ENCODE assay signal across 12 cellular contexts in the genomic region with DNA sequence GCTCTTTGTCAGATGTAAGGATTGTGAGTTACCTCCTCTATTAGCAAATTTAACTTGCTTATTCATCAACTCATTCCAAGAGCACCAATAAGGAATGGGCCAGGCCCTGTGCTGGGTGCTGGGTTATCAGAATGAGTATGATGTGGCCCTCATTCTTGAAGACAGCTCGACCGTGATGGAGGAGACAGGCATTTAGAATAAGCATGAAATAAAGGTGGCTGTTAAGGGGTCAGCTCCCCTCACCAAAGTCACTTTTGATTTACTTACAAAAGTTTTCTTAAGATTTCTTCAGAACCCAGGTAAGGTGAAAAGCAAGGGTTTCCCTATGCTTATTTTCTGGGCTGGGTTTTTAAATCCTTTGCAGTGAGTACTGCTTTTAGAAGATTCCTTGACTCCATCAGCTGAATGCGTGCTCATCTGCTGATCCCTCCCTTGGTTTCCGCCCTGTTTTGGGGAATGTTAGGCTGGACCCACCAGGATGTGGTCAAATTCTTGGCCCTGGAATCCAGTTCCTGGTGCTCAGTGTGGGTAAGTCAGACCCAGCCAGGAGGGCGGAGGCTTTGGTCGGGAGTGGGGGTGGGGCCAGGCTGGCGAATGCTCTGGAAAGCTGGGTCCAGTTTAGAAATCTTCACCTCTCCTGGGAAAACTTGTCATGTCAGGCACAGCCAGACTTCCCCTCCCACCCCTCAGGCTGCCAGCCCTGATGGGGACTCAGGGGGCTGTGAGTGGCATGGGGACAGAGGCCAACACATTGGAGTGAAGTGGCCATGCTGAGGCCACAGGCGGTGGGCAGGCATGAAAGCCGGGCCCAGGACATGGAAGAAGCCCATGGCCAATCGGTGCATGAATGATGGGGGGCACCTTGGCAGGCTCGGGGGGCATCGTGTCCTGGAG. TPM values are rescaled to one million over a fixed set of nuclear protein-coding genes. Genes with fewer than 3 reads are reported as not detected.
DNase-seq lines count a peak whose midpoint lies in the region; ATAC-seq and TF ChIP-seq lines count a peak whose summit lies in the region.
"Had no signal": no experiment of that assay in that cellular context is flagged by ENCODE, and none has a peak within 500 bp of the region (broad histone marks: within the 10 kb centered on the region; RNA-seq: fewer than 3 reads in every experiment).

No MANE protein-coding gene starts in this region.

- no peak overlapping the region for H3K27ac Mint-ChIP-seq in immature natural killer cell
- H3K27ac Mint-ChIP-seq: stimulated activated naive CD8-positive, alpha-beta T cell treated with anti-CD3 and anti-CD28 coated beads, Interleukin-15, amount 100 ng/mL, for 72 hours had no signal

- H4K20me1 ChIP-seq in HCT116 (ENCODE audit: insufficient read depth) (no peaks in the 10 kb centered on the region), smooth muscle cell (ENCODE audit: low read depth) (no peaks in the 10 kb centered on the region)

- H3K27ac ChIP-seq in HCT116 (ENCODE audit: low read depth, low read length) (peak overlapping the region; percentile 41; the same call in 1 of the 2 replicates), smooth muscle cell (ENCODE audit: low read depth) (peak overlapping the region; percentile 66)
- H3K27ac ChIP-seq: colonic mucosa had no signal

- H2AFZ ChIP-seq in HCT116 (ENCODE audit: low read depth, low read length, poor library complexity, severe bottlenecking) (peak overlapping the region; percentile 63), smooth muscle cell (ENCODE audit: low read depth) (no peak overlapping the region)

- H3K4me3 Mint-ChIP-seq in immature natural killer cell: no peak overlapping the region
- H3K4me3 Mint-ChIP-seq: stimulated activated naive CD8-positive, alpha-beta T cell treated with anti-CD3 and anti-CD28 coated beads, Interleukin-15, amount 100 ng/mL, for 72 hours had no signal

- POLR2A ChIA-PET in HCT116 (lab: Charles Lee): interaction anchor here (1.4 kb wide), 1 partner anchor 17 kb away, joined by 6 read pairs; no protein-coding TSS in a partner anchor

- H3K4me1 ChIP-seq in HCT116 (ENCODE audit: control insufficient read depth in 1 of 2, insufficient read depth in 2 of 2, low read length in 2 of 2) (peaks cover 16 to 35% of the 10 kb centered on the region in 2 experiments), smooth muscle cell (ENCODE audit: low read depth) (peaks cover 8% of the 10 kb centered on the region)
- H3K4me1 ChIP-seq: colonic mucosa had no signal

- no peaks in the 10 kb centered on the region for H3F3A ChIP-seq in smooth muscle cell (ENCODE audit: low read depth)

- no peaks in the 10 kb centered on the region for H3K36me3 ChIP-seq in HCT116 (ENCODE audit: control insufficient read depth in 1 of 2, insufficient read depth in 2 of 2, low read length in 2 of 2)
- no peaks in the 10 kb centered on the region for H3K36me3 ChIP-seq in smooth muscle cell (ENCODE audit: low read depth)
- H3K36me3 ChIP-seq: colonic mucosa had no signal

- peaks cover 0 to 4% (median 0%) of the 10 kb centered on the region in 6 donors for H3K9me3 Mint-ChIP-seq in immature natural killer cell

- H3K79me2 ChIP-seq in HCT116 (ENCODE audit: insufficient read depth, low read length): no peaks in the 10 kb centered on the region
- no peaks in the 10 kb centered on the region for H3K79me2 ChIP-seq in smooth muscle cell (ENCODE audit: low read depth)

- RAD21 ChIA-PET in HCT116 (lab: Charles Lee; ENCODE audit: low non-redundant PET in 1 of 2, low total read pairs in 2 of 2, uncharacterized antibody in 2 of 2, unreplicated experiment in 2 of 2): no interaction called here

- H3K27me3 Mint-ChIP-seq in immature natural killer cell (ENCODE audit: low read depth in 3 of 3): peaks cover 2 to 9% (median 5%) of the 10 kb centered on the region in 3 donors

- no peak for TF ChIP-seq CTCF in HCT116 (IDR thresholded peaks at IDR 0.05 in 2 of 3, conservative IDR thresholded peaks at IDR 0.05 in 1 of 3; ENCODE audit: borderline replicate concordance in 1 of 3, insufficient read depth in 1 of 3, low read depth in 2 of 3, low read length in 2 of 3)
- no peak for TF ChIP-seq CTCF in WI38 (IDR thresholded peaks at IDR 0.05; ENCODE audit: low read depth, low read length)
- TF ChIP-seq CTCF in foreskin fibroblast (IDR thresholded peaks at IDR 0.05; ENCODE audit: low read depth, low read length): no peak
- TF ChIP-seq CTCF in smooth muscle cell (IDR thresholded peaks at IDR 0.05; ENCODE audit: borderline replicate concordance, insufficient read depth, poor library complexity, severe bottlenecking): no peak

- 74% methylated on average over 9 of the region's 12 CpGs for WGBS in smooth muscle cell (ENCODE audit: low lambda C conversion rate)

- H3K9ac ChIP-seq in HCT116 (ENCODE audit: low read length): peak overlapping the region; percentile 32
- no peak overlapping the region for H3K9ac ChIP-seq in smooth muscle cell (ENCODE audit: low read depth)

- H3K4me2 ChIP-seq in HCT116 (ENCODE audit: low read length) (peak overlapping the region; percentile 64), smooth muscle cell (peak overlapping the region; percentile 40)

- BruUV-seq in HCT116 (replicated peaks; lab: Mats Ljungman, UMichigan): no TSS peak

- peaks cover 0 to 9% of the 10 kb centered on the region in 2 donors for H3K4me1 Mint-ChIP-seq in immature natural killer cell

- DNase-seq in HCT116 (ENCODE audit: low read depth, low spot score) (peak; percentile 54), foreskin fibroblast (peak; percentile 90 to 94), smooth muscle cell (lab: John Stamatoyannopoulos, UW; ENCODE audit: unreplicated experiment) (no peak), SKM-1 (lab: John Stamatoyannopoulos, UW; ENCODE audit: unreplicated experiment) (no peak), activated gamma-delta T cell treated with Interleukin-2 at 50 U/mL for 16 hours (no peak), immature natural killer cell (no peak)
- DNase-seq: colonic mucosa; NCI-H1417 treated with DMSO at 0.1 percent for 48 hours; stimulated activated naive CD8-positive, alpha-beta T cell treated with anti-CD3 and anti-CD28 coated beads, Interleukin-15, amount 100 ng/mL, for 72 hours had no signal

- no peaks in the 10 kb centered on the region for H3K9me2 ChIP-seq in HCT116 (ENCODE audit: insufficient read depth)

- H3K4me3 ChIP-seq in HCT116 (replicated peaks in 1 of 2; ENCODE audit: low read depth in 1 of 2, low read length in 2 of 2) (no peak overlapping the region; a peak in 2 of 4 replicates), WI38 (ENCODE audit: low read depth, low read length) (0 out of 2 replicates have a peak overlapping the region, but pooled peaks have one; percentile 7), foreskin fibroblast (ENCODE audit: low read depth in 1 of 2, low read length in 2 of 2) (no peak overlapping the region), smooth muscle cell (no peak overlapping the region)
- H3K4me3 ChIP-seq: colonic mucosa had no signal

- intact Hi-C loops in HCT116 (cut with micrococcal nuclease): no loop called here

- H3K27me3 ChIP-seq in HCT116 (ENCODE audit: insufficient read depth, low read length) (no peaks in the 10 kb centered on the region), smooth muscle cell (ENCODE audit: low read depth) (no peaks in the 10 kb centered on the region)
- H3K27me3 ChIP-seq: colonic mucosa had no signal

- H3K36me3 Mint-ChIP-seq in immature natural killer cell: no peaks in the 10 kb centered on the region

- ATAC-seq in HCT116 (peak; percentile 71), GM21423 (IDR thresholded peaks at IDR 0.05; ENCODE audit: unreplicated experiment) (no peak)
- ATAC-seq: stimulated activated naive CD8-positive, alpha-beta T cell treated with anti-CD3 and anti-CD28 coated beads, Interleukin-15, amount 100 ng/mL, for 72 hours had no signal

- CTCF ChIA-PET in HCT116 (lab: Charles Lee): no interaction called here

- TF ChIP-seq RAD21 in HCT116 (IDR thresholded peaks at IDR 0.05; ENCODE audit: low read depth): no peak

- TF ChIP-seq POLR2A in HCT116 (IDR thresholded peaks at IDR 0.05; ENCODE audit: borderline replicate concordance, extremely low read depth, insufficient read depth, insufficient read length): no peak

- H3K9me3 ChIP-seq in HCT116 (ENCODE audit: control insufficient read depth in 1 of 2, insufficient read depth in 1 of 2, low read depth in 1 of 2, low read length in 2 of 2) (no peaks in the 10 kb centered on the region; a peak in 1 of 4 replicates), smooth muscle cell (replicated peaks; ENCODE audit: low read depth) (no peaks in the 10 kb centered on the region)
- H3K9me3 ChIP-seq: colonic mucosa had no signal

TF ChIP-seq in HCT116, 20 proteins besides CTCF, POLR2A, EP300 and RAD21:
- TF ChIP-seq YY1 (IDR thresholded peaks at IDR 0.05; ENCODE audit: extremely low read depth, insufficient replicate concordance, low read depth, low read length): no peak
- TF ChIP-seq CBX3 (IDR thresholded peaks at IDR 0.05; ENCODE audit: low read depth): peak; percentile 59
- no peak for TF ChIP-seq CEBPB (IDR thresholded peaks at IDR 0.05; ENCODE audit: low read depth)
- TF ChIP-seq, protein P1, sequence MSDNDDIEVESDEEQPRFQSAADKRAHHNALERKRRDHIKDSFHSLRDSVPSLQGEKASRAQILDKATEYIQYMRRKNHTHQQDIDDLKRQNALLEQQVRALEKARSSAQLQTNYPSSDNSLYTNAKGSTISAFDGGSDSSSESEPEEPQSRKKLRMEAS (IDR thresholded peaks at IDR 0.05): 0 out of 2 replicates have a peak, but pooled peaks have one; percentile 14
- TF ChIP-seq JUND (IDR thresholded peaks at IDR 0.05): no peak
- no peak for TF ChIP-seq SRF (IDR thresholded peaks at IDR 0.05; ENCODE audit: low read depth)
- TF ChIP-seq FOSL1 (IDR thresholded peaks at IDR 0.05; ENCODE audit: low read depth): no peak
- no peak; the same call in 1 of the 2 replicates for TF ChIP-seq SP1 (IDR thresholded peaks at IDR 0.05; ENCODE audit: low read depth)

RNA-seq across cellular contexts. Expression of a gene that starts 15.0 kb away (rescaled TPM):
- total RNA-seq in HCT116 (2021; ENCODE audit: unreplicated experiment) (0.37 TPM), smooth muscle cell (1.7 TPM in 1 of 2 replicates, not detected in the other)
- polyA plus RNA-seq in HCT116 (2012): 0.05 and 0.08 TPM in 2 replicates
- polyA plus RNA-seq in smooth muscle cell (not detected in 2 replicates), immature natural killer cell (not detected)
- polyA plus RNA-seq: liver had no signal

RNA-seq across cellular contexts. Expression of a gene that starts 59.0 kb away (rescaled TPM):
- total RNA-seq in HCT116 (2021; ENCODE audit: unreplicated experiment) (0.93 TPM), smooth muscle cell (not detected in 2 replicates)
- 0.52 and 1.3 TPM in 2 replicates for polyA plus RNA-seq in HCT116 (2012)
- polyA plus RNA-seq in smooth muscle cell (not detected in 2 replicates), immature natural killer cell (not detected)
- total RNA-seq: liver had no signal
- polyA plus RNA-seq: liver had no signal

Comparison
In these comparisons a context has a peak if more than half of its experiments do, and no peak if none do; other contexts are left out.
1. DNase-seq: peak in HCT116 (single experiment) and foreskin fibroblast (2 of 2); none in smooth muscle cell (single experiment), SKM-1 (single experiment), activated gamma-delta T cell treated with Interleukin-2 at 50 U/mL for 16 hours (single experiment) and immature natural killer cell (0 of 3).